Comparison of ENCODE assay signal across 8 cellular contexts in the genomic region with DNA sequence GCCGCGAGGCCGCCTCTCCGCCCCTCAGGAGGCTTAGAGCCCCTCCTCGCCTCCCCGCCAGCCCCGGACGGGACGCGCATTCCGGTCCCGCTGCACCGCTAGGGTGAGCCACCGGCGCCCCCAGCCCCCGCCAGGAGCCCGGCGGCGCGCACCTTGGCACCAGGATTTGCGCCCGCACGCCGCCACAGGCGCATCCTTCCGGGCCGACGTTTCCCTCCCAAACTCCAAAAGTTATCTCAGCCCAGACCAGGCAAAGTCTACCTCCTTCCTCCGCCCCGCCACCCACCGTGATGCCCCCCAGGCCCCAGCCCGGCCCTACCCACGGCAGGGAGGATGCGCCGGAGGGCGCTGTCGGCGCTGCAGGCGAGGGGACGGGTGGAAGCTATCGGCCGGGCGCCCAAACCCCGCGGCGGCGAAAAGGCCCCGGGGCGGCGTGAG. TPM values are rescaled to one million over a fixed set of nuclear protein-coding genes. Genes with fewer than 3 reads are reported as not detected.
A peak's percentile ranks its signal among the peaks of the same experiment; 100 is the strongest.
DNase-seq lines count a peak whose midpoint lies in the region; ATAC-seq, FAIRE-seq and TF ChIP-seq lines count a peak whose summit lies in the region.

No MANE protein-coding gene starts in this region.

- H3K4me1 ChIP-seq in adrenal gland (replicated peaks in 1 of 2) (no peaks in the 10 kb centered on the region), iPS-18a (ENCODE audit: control insufficient read depth, low read depth, low read length) (no peaks in the 10 kb centered on the region), spleen (peaks cover 0 to 9% (median 5%) of the 10 kb centered on the region in 6 donors)

- WGBS in adrenal gland, 4 donors = 0 to 46% (median 14%) methylated on average over 6 to 50 of the region's 50 CpGs
- 0 to 52% (median 1%) methylated on average over 9 to 50 of the region's 50 CpGs for WGBS in spleen, 5 donors

- peak overlapping the region in 3 of 5 donors; percentile 70 to 89 (median 86) for H3K27ac ChIP-seq in adrenal gland
- no peak overlapping the region for H3K27ac ChIP-seq in iPS-18a (ENCODE audit: low read length)
- peak overlapping the region in 3 of 8 donors; percentile 33 to 48 (median 38) for H3K27ac ChIP-seq in spleen

- no peaks in the 10 kb centered on the region for H3K36me3 ChIP-seq in adrenal gland (replicated peaks in 1 of 2)
- H3K36me3 ChIP-seq in iPS-18a (ENCODE audit: control insufficient read depth, low read depth, low read length) = no peaks in the 10 kb centered on the region
- H3K36me3 ChIP-seq in spleen = no peaks in the 10 kb centered on the region

- no peak for FAIRE-seq in D721Med (lab: Jason Lieb, UNC)

- TF ChIP-seq POLR2A in adrenal gland (IDR thresholded peaks at IDR 0.05) (no peak), spleen (IDR thresholded peaks at IDR 0.05) (no peak)

- TF ChIP-seq CTCF in adrenal gland (IDR thresholded peaks at IDR 0.05) (no peak), spleen (IDR thresholded peaks at IDR 0.05 in 8 of 11, conservative IDR thresholded peaks at IDR 0.05 in 3 of 11) (no peak), D721Med (IDR thresholded peaks at IDR 0.05; ENCODE audit: insufficient read depth, missing control alignments) (no peak)

- H3K9ac ChIP-seq in iPS-18a (ENCODE audit: low read length) = peak overlapping the region; percentile 36

- H3K4me3 ChIP-seq in adrenal gland (peak overlapping the region in 3 of 4 donors; percentile 8 to 77 (median 18)), iPS-18a (ENCODE audit: low read length) (peak overlapping the region; percentile 65), spleen (peak overlapping the region; percentile 44 to 80 (median 60))

- ATAC-seq in HG03097 (IDR thresholded peaks at IDR 0.05; ENCODE audit: low FRiP score, unreplicated experiment) (no peak), HG03460 (IDR thresholded peaks at IDR 0.05; ENCODE audit: unreplicated experiment) (no peak)

- H3K9me3 ChIP-seq in adrenal gland (replicated peaks in 1 of 3) (no peaks in the 10 kb centered on the region), iPS-18a (ENCODE audit: control insufficient read depth, low read depth, low read length) (peaks cover 9% of the 10 kb centered on the region), spleen (no peaks in the 10 kb centered on the region)

- H3K27me3 ChIP-seq in adrenal gland (peaks cover 9% of the 10 kb centered on the region), iPS-18a (ENCODE audit: control insufficient read depth, insufficient read depth, low read length) (peaks cover 12% of the 10 kb centered on the region), spleen (replicated peaks in 1 of 7) (peaks cover 0 to 8% (median 0%) of the 10 kb centered on the region in 7 donors)

- intact Hi-C loops in adrenal gland (cut with DNase I) = no loop called here
- intact Hi-C loops in spleen (cut with DNase I; ENCODE audit: low total_unique reads) = no loop called here

- DNase-seq in GDM1 (lab: John Stamatoyannopoulos, UW) (peak; percentile 6), NCI-H2227 treated with DMSO at 0.1 percent for 48 hours (lab: John Stamatoyannopoulos, UW) (peak; percentile 31), adrenal gland (peak in 4 of 7 donors; percentile 12 to 24 (median 18)), spleen (peak; percentile 80), D721Med (ENCODE audit: insufficient read length, low spot score) (no peak)

RNA-seq across cellular contexts. Expression of a gene that starts 0.5 kb away (rescaled TPM):
- total RNA-seq in adrenal gland (1 to 10 TPM; 1.6 to 7.2 (median 4.2) TPM), spleen (1 to 10 TPM; 1.5 to 3.7 (median 1.8) TPM)
- polyA plus RNA-seq in adrenal gland (10 to 100 TPM in 2 of 3 donors, 1 to 10 TPM in 1; 7.9 to 11.1 (median 10.1) TPM), spleen (1 to 10 TPM; 1.1 to 1.7 (median 1.5) TPM)
